Comparison of ENCODE assay signal across 22 cellular contexts in the genomic region with DNA sequence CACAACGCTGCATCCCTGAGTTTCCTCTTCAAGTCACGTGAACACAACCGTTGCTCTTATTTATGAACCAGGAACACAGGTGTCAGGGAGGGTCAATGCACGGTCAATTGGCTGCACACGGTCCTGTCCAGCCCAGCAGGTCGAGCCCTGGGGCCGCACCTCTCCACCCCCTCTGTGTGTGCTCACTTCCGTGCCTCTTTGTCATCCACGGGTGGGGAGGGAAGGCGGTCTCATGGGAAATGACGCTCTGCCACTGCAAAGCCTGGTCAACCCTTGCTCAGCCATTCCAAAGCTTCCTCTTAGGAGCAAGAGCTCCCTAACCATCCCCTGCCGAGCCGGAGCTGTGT. TPM values are rescaled to one million over a fixed set of nuclear protein-coding genes. Genes with fewer than 3 reads are reported as not detected.
A peak's percentile ranks its signal among the peaks of the same experiment; 100 is the strongest.
DNase-seq lines count a peak whose midpoint lies in the region; ATAC-seq and TF ChIP-seq lines count a peak whose summit lies in the region.
"Had no signal": no experiment of that assay in that cellular context is flagged by ENCODE, and none has a peak within 500 bp of the region (broad histone marks: within the 10 kb centered on the region; RNA-seq: fewer than 3 reads in every experiment).

No MANE protein-coding gene starts in this region.

- no peaks in the 10 kb centered on the region for H3K27me3 ChIP-seq in BLaER1
- no peaks in the 10 kb centered on the region for H3K27me3 ChIP-seq in right cardiac atrium (ENCODE audit: control insufficient read depth, insufficient read depth)
- H3K27me3 ChIP-seq: MG63 had no signal

- H3K9me3 ChIP-seq in BLaER1, result no peaks in the 10 kb centered on the region
- H3K9me3 ChIP-seq in right cardiac atrium (ENCODE audit: control insufficient read depth, low read length), result no peaks in the 10 kb centered on the region
- H3K9me3 ChIP-seq: MG63, SJCRH30 had no signal

- H3K27me3 Mint-ChIP-seq in Calu3 (ENCODE audit: unreplicated experiment) (peaks cover 58% of the 10 kb centered on the region), nephron progenitor cell (ENCODE audit: low read depth, poor library complexity) (peaks cover 13% of the 10 kb centered on the region)
- peaks cover 17% of the 10 kb centered on the region for H3K27me3 Mint-ChIP-seq in activated CD8-positive, alpha-beta T cell treated with anti-CD3 and anti-CD28 coated beads for 36 hours
- H3K27me3 Mint-ChIP-seq: CD4-positive, CD25-positive, alpha-beta regulatory T cell had no signal

- H3K27ac Mint-ChIP-seq in Calu3 (ENCODE audit: unreplicated experiment), result no peak overlapping the region
- peak overlapping the region; percentile 39 for H3K27ac Mint-ChIP-seq in nephron progenitor cell
- H3K27ac Mint-ChIP-seq in activated CD8-positive, alpha-beta T cell treated with anti-CD3 and anti-CD28 coated beads for 36 hours, result no peak overlapping the region
- H3K27ac Mint-ChIP-seq: CD4-positive, CD25-positive, alpha-beta regulatory T cell; GM23338; IgD-negative memory B cell had no signal

- POLR2A ChIA-PET in activated CD8-positive, alpha-beta T cell treated with anti-CD3 and anti-CD28 coated beads for 36 hours (lab: Charles Lee), result no interaction called here

- no peak overlapping the region for H3K9ac ChIP-seq in BLaER1

- H3K36me3 Mint-ChIP-seq in Calu3 (ENCODE audit: insufficient read depth, unreplicated experiment), result no peaks in the 10 kb centered on the region
- H3K36me3 Mint-ChIP-seq in nephron progenitor cell (ENCODE audit: low read depth), result peaks cover 2% of the 10 kb centered on the region
- no peaks in the 10 kb centered on the region for H3K36me3 Mint-ChIP-seq in activated CD8-positive, alpha-beta T cell treated with anti-CD3 and anti-CD28 coated beads for 36 hours (ENCODE audit: low read depth)
- H3K36me3 Mint-ChIP-seq: CD4-positive, CD25-positive, alpha-beta regulatory T cell; IgD-negative memory B cell had no signal

- H3K4me3 Mint-ChIP-seq in Calu3 (ENCODE audit: low read depth, unreplicated experiment), result no peak overlapping the region
- no peak overlapping the region for H3K4me3 Mint-ChIP-seq in nephron progenitor cell
- H3K4me3 Mint-ChIP-seq in activated CD8-positive, alpha-beta T cell treated with anti-CD3 and anti-CD28 coated beads for 36 hours, result no peak overlapping the region
- H3K4me3 Mint-ChIP-seq: CD4-positive, CD25-positive, alpha-beta regulatory T cell; GM23338; IgD-negative memory B cell had no signal

- H4K20me1 ChIP-seq in BLaER1, result no peaks in the 10 kb centered on the region

- H3K4me1 Mint-ChIP-seq in Calu3 (ENCODE audit: low read depth, unreplicated experiment), result no peaks in the 10 kb centered on the region
- H3K4me1 Mint-ChIP-seq in nephron progenitor cell, result peaks cover 53% of the 10 kb centered on the region
- peaks cover 2% of the 10 kb centered on the region for H3K4me1 Mint-ChIP-seq in activated CD8-positive, alpha-beta T cell treated with anti-CD3 and anti-CD28 coated beads for 36 hours (ENCODE audit: low read depth)
- H3K4me1 Mint-ChIP-seq: CD4-positive, CD25-positive, alpha-beta regulatory T cell; GM23338 had no signal

- no peaks in the 10 kb centered on the region for H3K36me3 ChIP-seq in BLaER1
- H3K36me3 ChIP-seq: MG63, SJCRH30 had no signal

- ATAC-seq in right cardiac atrium, result no peak
- no peak for ATAC-seq in activated CD8-positive, alpha-beta T cell treated with anti-CD3 and anti-CD28 coated beads for 36 hours
- ATAC-seq: GM23338 had no signal

- peak overlapping the region; percentile 84 for H3K4me2 ChIP-seq in BLaER1
- H3K4me2 ChIP-seq: GM23338 had no signal

- no TSS peak for BruUV-seq in Calu3 (replicated peaks; lab: Mats Ljungman, UMichigan)

- H3K9me3 Mint-ChIP-seq in Calu3 (ENCODE audit: low read depth, unreplicated experiment), result no peaks in the 10 kb centered on the region
- H3K9me3 Mint-ChIP-seq in nephron progenitor cell, result peaks cover 2% of the 10 kb centered on the region
- H3K9me3 Mint-ChIP-seq in activated CD8-positive, alpha-beta T cell treated with anti-CD3 and anti-CD28 coated beads for 36 hours, result peaks cover 6% of the 10 kb centered on the region
- H3K9me3 Mint-ChIP-seq: GM23338 had no signal

- CTCF ChIA-PET in Calu3 (lab: Charles Lee), result interaction anchor here (0.7 kb wide), 1 partner anchor 406 kb away, joined by 3 read pairs; no protein-coding TSS in a partner anchor
- CTCF ChIA-PET in activated CD8-positive, alpha-beta T cell treated with anti-CD3 and anti-CD28 coated beads for 36 hours (lab: Charles Lee), result no interaction called here

- no peak for TF ChIP-seq CTCF in Calu3 (IDR thresholded peaks at IDR 0.05; ENCODE audit: unreplicated experiment)
- TF ChIP-seq CTCF in nephron progenitor cell (IDR thresholded peaks at IDR 0.05), result no peak
- no peak for TF ChIP-seq CTCF in activated CD8-positive, alpha-beta T cell treated with anti-CD3 and anti-CD28 coated beads for 36 hours (IDR thresholded peaks at IDR 0.05)

- peaks cover 48% of the 10 kb centered on the region for H3K4me1 ChIP-seq in BLaER1
- no peaks in the 10 kb centered on the region for H3K4me1 ChIP-seq in right cardiac atrium (ENCODE audit: control insufficient read depth, insufficient read depth, low read length)
- H3K4me1 ChIP-seq: SJCRH30 had no signal

- 65% methylated on average over 13 of the region's 13 CpGs for WGBS in right cardiac atrium

- peak; percentile 30 for DNase-seq in Calu3
- peak; percentile 41 for DNase-seq in kidney tubule cell (ENCODE audit: low spot score)
- no peak for DNase-seq in nephron progenitor cell
- no peak for DNase-seq in activated CD8-positive, alpha-beta memory T cell treated with anti-CD3 and anti-CD28 coated beads, Interleukin-2, amount 50 U/mL, for 48 hours
- no peak for DNase-seq in NCI-H1930 (lab: John Stamatoyannopoulos, UW)
- DNase-seq in right cardiac atrium, result no peak
- no peak for DNase-seq in activated CD8-positive, alpha-beta T cell treated with anti-CD3 and anti-CD28 coated beads for 36 hours
- DNase-seq: CD4-positive, CD25-positive, alpha-beta regulatory T cell; HCEC 1CT; Kasumi-1; MG63; NCI-H1092; NCI-H1436 treated with DMSO at 0.1 percent for 48 hours; NCI-H2029; NCI-H345; NCI-H524 treated with DMSO at 0.1 percent for 48 hours; OCI-M1; SJCRH30 had no signal

- H3K27ac ChIP-seq in BLaER1 (no peak overlapping the region), right cardiac atrium (ENCODE audit: low read length) (no peak overlapping the region)
- H3K27ac ChIP-seq: SJCRH30 had no signal

- intact Hi-C loops in Calu3 (cut with micrococcal nuclease; ENCODE audit: unreplicated experiment) (no loop called here), right cardiac atrium (cut with DNase I) (no loop called here)
- intact Hi-C loops in activated CD8-positive, alpha-beta T cell treated with anti-CD3 and anti-CD28 coated beads for 36 hours (cut with micrococcal nuclease), result no loop called here

- H3K4me3 ChIP-seq in BLaER1 (no peak overlapping the region), right cardiac atrium (ENCODE audit: low read length) (no peak overlapping the region)
- H3K4me3 ChIP-seq: GM23338, MG63, SJCRH30 had no signal

RNA-seq across cellular contexts. Expression of gene DACT2, which starts 38.7 kb away (rescaled TPM):
- total RNA-seq in Calu3 (2022), result not detected in 2 replicates
- total RNA-seq in right cardiac atrium, result 1 to 10 TPM; 1.6 to 2.4 (median 2.1) TPM
- polyA plus RNA-seq in right cardiac atrium, result 1.4 TPM
- total RNA-seq in activated CD8-positive, alpha-beta T cell treated with anti-CD3 and anti-CD28 coated beads for 36 hours, result not detected
- total RNA-seq: CD4-positive, CD25-positive, alpha-beta regulatory T cell; G401; SJCRH30 had no signal
- polyA plus RNA-seq: CD4-positive, CD25-positive, alpha-beta regulatory T cell; IgD-negative memory B cell had no signal

Comparison
In these comparisons a context has a peak if more than half of its experiments do, and no peak if none do; other contexts are left out.
1. DNase-seq: peak in Calu3 (single experiment) and kidney tubule cell (single experiment); none in nephron progenitor cell (single experiment), activated CD8-positive, alpha-beta memory T cell treated with anti-CD3 and anti-CD28 coated beads, Interleukin-2, amount 50 U/mL, for 48 hours (single experiment), NCI-H1930 (0 of 2), right cardiac atrium (0 of 3) and activated CD8-positive, alpha-beta T cell treated with anti-CD3 and anti-CD28 coated beads for 36 hours (single experiment).